ENCODE assay signal across 2 cellular contexts in the genomic region with DNA sequence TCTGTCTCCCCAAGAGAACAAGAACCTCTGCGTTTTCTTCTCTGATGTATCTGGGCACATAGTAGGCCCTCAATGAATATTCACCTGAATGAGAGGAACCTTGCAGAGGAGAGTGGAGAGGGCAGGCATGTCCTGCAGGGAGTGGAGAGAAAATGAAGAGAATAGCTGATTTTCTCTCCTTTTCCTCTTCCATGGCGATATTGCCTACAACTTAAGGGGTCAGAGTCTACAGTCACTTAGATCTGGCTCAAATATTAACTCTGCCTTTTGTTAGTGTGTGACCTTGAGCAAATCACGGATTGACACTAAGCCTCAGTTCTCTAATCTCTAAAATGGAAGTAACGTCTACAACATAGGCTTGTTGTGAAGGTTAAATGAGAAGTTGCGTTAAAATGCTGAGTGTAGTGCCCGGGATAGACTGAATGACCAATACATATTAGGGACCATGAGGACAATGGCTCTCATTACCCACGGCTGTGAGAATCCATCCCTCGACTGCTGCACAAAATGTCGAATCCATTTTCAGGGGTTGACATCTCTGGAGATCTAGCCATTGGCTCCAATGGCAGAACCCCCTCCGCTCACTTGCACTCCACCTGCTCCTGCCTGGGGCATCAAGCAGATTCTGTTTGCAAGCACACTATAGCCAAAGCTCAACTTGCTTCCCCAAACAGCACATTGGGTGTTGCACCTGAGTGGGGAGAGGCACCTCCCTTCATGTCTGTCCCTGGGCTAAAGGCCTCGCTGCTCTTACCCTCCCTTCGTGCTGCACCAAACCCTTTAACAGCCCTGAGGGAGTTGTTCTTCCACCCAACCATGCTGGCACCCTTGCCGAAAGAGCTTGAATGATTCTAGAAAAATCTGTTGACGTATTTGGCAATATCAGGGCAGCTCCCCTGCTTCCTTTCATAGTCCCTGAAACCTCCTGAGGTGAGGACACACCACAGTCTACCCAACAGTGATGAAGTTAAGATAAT.
TF ChIP-seq lines count a peak whose summit lies in the region.

No MANE protein-coding gene starts in this region.

TF ChIP-seq in GM12878, 131 proteins besides CTCF, POLR2A, EP300 and RAD21:
- no peak for TF ChIP-seq BCL11A (IDR thresholded peaks at IDR 0.05; ENCODE audit: low read depth, low read length)
- peak; percentile 22; the same call in 1 of the 2 replicates for TF ChIP-seq POLR2AphosphoS5 (IDR thresholded peaks at IDR 0.05; ENCODE audit: low read length)

TF ChIP-seq in liver, 16 proteins besides CTCF, POLR2A, EP300 and RAD21:
- TF ChIP-seq RXRA (IDR thresholded peaks at IDR 0.05) (no peak), GABPA (IDR thresholded peaks at IDR 0.05 in 1 of 2, conservative IDR thresholded peaks at IDR 0.05 in 1 of 2) (no peak), SP1 (IDR thresholded peaks at IDR 0.05) (peak; percentile 50), HNF4A (conservative IDR thresholded peaks at IDR 0.05) (peak; percentile 27 to 64), JUND (IDR thresholded peaks at IDR 0.05) (no peak), HNF4G (IDR thresholded peaks at IDR 0.05) (peak; percentile 12)
TF ChIP-seq in liver: peak in this region for 3.
